In genomic region chr4:77586953-77587383, GRCh38 we compare ENCODE assay signal across 11 cellular contexts. TPM values are rescaled to one million over a fixed set of nuclear protein-coding genes. Genes with fewer than 3 reads are reported as not detected.
DNase-seq lines count a peak whose midpoint lies in the region; ATAC-seq and TF ChIP-seq lines count a peak whose summit lies in the region.
"Had no signal": no experiment of that assay in that cellular context is flagged by ENCODE, and none has a peak within 500 bp of the region (broad histone marks: within the 10 kb centered on the region; RNA-seq: fewer than 3 reads in every experiment).

No MANE protein-coding gene starts in this region.

- H3K9me3 ChIP-seq in lower lobe of right lung: no peaks in the 10 kb centered on the region
- no peaks in the 10 kb centered on the region for H3K9me3 ChIP-seq in gastroesophageal sphincter
- H3K9me3 ChIP-seq: BLaER1 had no signal

- no peaks in the 10 kb centered on the region for H3K27me3 ChIP-seq in lower lobe of right lung (ENCODE audit: low read depth)
- no peaks in the 10 kb centered on the region for H3K27me3 ChIP-seq in gastroesophageal sphincter
- H3K27me3 ChIP-seq: BLaER1 had no signal

- no peak for TF ChIP-seq EP300 in gastroesophageal sphincter (IDR thresholded peaks at IDR 0.05)

- no peak overlapping the region for H3K27ac ChIP-seq in lower lobe of right lung
- no peak overlapping the region for H3K27ac ChIP-seq in gastroesophageal sphincter
- H3K27ac ChIP-seq: BLaER1, VCaP had no signal

- ATAC-seq in HG03135 (IDR thresholded peaks at IDR 0.05; ENCODE audit: unreplicated experiment) (peak; percentile 97), lower lobe of right lung (peak; percentile 28 to 61), gastroesophageal sphincter (no peak)

- no peak for TF ChIP-seq POLR2A in gastroesophageal sphincter (IDR thresholded peaks at IDR 0.05)

- intact Hi-C loops in lower lobe of right lung (cut with DNase I): no loop called here

- H3K36me3 ChIP-seq in lower lobe of right lung (no peaks in the 10 kb centered on the region), gastroesophageal sphincter (no peaks in the 10 kb centered on the region)
- H3K36me3 ChIP-seq: BLaER1 had no signal

- no peak overlapping the region for H3K4me3 ChIP-seq in lower lobe of right lung
- no peak overlapping the region for H3K4me3 ChIP-seq in gastroesophageal sphincter
- H3K4me3 ChIP-seq: BLaER1 had no signal

- DNase-seq in activated gamma-delta T cell treated with Interleukin-2 at 50 U/mL for 16 hours (peak; percentile 31), activated gamma-delta T cell (lab: John Stamatoyannopoulos, UW) (no peak), UCSD-AML1 (lab: John Stamatoyannopoulos, UW; ENCODE audit: unreplicated experiment) (peak; percentile 16), lower lobe of right lung (no peak), SHP77 (lab: John Stamatoyannopoulos, UW) (no peak), DMS79 (lab: John Stamatoyannopoulos, UW) (no peak)

- H3K4me1 ChIP-seq in lower lobe of right lung (no peaks in the 10 kb centered on the region), gastroesophageal sphincter (no peaks in the 10 kb centered on the region)
- H3K4me1 ChIP-seq: BLaER1 had no signal

- WGBS in gastroesophageal sphincter (ENCODE audit: low coverage in 1 of 2), 2 donors: 71 to 76% methylated on average over 4 of the region's 6 CpGs

- no peak for TF ChIP-seq CTCF in lower lobe of right lung (IDR thresholded peaks at IDR 0.05)
- no peak for TF ChIP-seq CTCF in gastroesophageal sphincter (IDR thresholded peaks at IDR 0.05)

RNA-seq across cellular contexts. Expression of gene CXCL13, which starts 18.7 kb away (rescaled TPM):
- total RNA-seq in lower lobe of right lung: not detected
- total RNA-seq in gastroesophageal sphincter: not detected
- total RNA-seq: neural crest cell had no signal

Comparison
In these comparisons a context has a peak if more than half of its experiments do, and no peak if none do; other contexts are left out.
1. DNase-seq: peak in activated gamma-delta T cell treated with Interleukin-2 at 50 U/mL for 16 hours (single experiment) and UCSD-AML1 (single experiment); none in activated gamma-delta T cell (single experiment), lower lobe of right lung (single experiment), SHP77 (0 of 2) and DMS79 (single experiment).